ENCODE assay signal across 10 cellular contexts in the genomic region with DNA sequence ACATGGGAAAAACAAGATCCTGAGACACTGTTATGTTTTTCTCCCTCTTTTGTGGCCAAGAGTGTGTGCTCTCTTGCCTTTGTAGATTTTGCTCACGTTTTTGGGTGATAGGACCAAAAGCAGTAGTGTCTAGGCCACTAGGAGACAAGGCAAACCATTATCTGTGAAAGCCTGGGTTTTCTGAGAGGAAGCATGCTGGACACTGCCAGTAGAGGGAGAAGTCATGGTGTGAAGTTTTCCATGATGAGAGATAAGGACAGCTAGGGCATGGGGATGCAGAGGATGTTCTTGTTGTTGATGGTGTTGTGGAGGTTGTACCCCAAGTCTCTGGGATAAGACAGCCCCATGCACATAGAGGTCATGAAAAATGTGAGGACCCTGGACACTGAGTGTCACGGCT.
"Had no signal": no experiment of that assay in that cellular context is flagged by ENCODE, and none has a peak within 500 bp of the region (broad histone marks: within the 10 kb centered on the region; RNA-seq: fewer than 3 reads in every experiment).

No MANE protein-coding gene starts in this region.

- H3K9me3 ChIP-seq: upper lobe of right lung had no signal

- H3K4me3 Mint-ChIP-seq: activated naive CD4-positive, alpha-beta T cell treated with anti-CD3 and anti-CD28 coated beads, Interleukin-2, amount 50 U/mL, for 24 hours; natural killer cell treated with Interleukin-12 subunit alpha and Interleukin-12 subunit beta and Interleukin-15 and Interleukin-18, amount 100 ng/mL, for 72 hours; stimulated activated naive CD8-positive, alpha-beta T cell treated with anti-CD3 and anti-CD28 coated beads, Interleukin-15, Interleukin-2, amounts not matched to agents 100 ng/mL and 50 ng/mL, for 24 hours had no signal

- H3K27me3 Mint-ChIP-seq: natural killer cell treated with Interleukin-12 subunit alpha and Interleukin-12 subunit beta and Interleukin-15 and Interleukin-18, amount 100 ng/mL, for 72 hours; stimulated activated naive CD8-positive, alpha-beta T cell treated with anti-CD3 and anti-CD28 coated beads, Interleukin-15, Interleukin-2, amounts not matched to agents 100 ng/mL and 50 ng/mL, for 24 hours had no signal

- H3K27ac Mint-ChIP-seq: activated naive CD4-positive, alpha-beta T cell treated with anti-CD3 and anti-CD28 coated beads, Interleukin-2, amount 50 U/mL, for 24 hours; natural killer cell treated with Interleukin-12 subunit alpha and Interleukin-12 subunit beta and Interleukin-15 and Interleukin-18, amount 100 ng/mL, for 72 hours; stimulated activated naive CD8-positive, alpha-beta T cell treated with anti-CD3 and anti-CD28 coated beads, Interleukin-15, Interleukin-2, amounts not matched to agents 100 ng/mL and 50 ng/mL, for 24 hours had no signal

- H3K9me3 Mint-ChIP-seq: activated naive CD4-positive, alpha-beta T cell treated with anti-CD3 and anti-CD28 coated beads, Interleukin-2, amount 50 U/mL, for 24 hours; natural killer cell treated with Interleukin-12 subunit alpha and Interleukin-12 subunit beta and Interleukin-15 and Interleukin-18, amount 100 ng/mL, for 72 hours; stimulated activated naive CD8-positive, alpha-beta T cell treated with anti-CD3 and anti-CD28 coated beads, Interleukin-15, Interleukin-2, amounts not matched to agents 100 ng/mL and 50 ng/mL, for 24 hours had no signal

- H3K4me3 ChIP-seq: upper lobe of right lung had no signal

- H3K4me1 Mint-ChIP-seq: activated naive CD4-positive, alpha-beta T cell treated with anti-CD3 and anti-CD28 coated beads, Interleukin-2, amount 50 U/mL, for 24 hours had no signal

- H3K4me1 ChIP-seq: upper lobe of right lung had no signal

- H3K36me3 Mint-ChIP-seq: activated naive CD4-positive, alpha-beta T cell treated with anti-CD3 and anti-CD28 coated beads, Interleukin-2, amount 50 U/mL, for 24 hours; natural killer cell treated with Interleukin-12 subunit alpha and Interleukin-12 subunit beta and Interleukin-15 and Interleukin-18, amount 100 ng/mL, for 72 hours had no signal

- DNase-seq: activated CD4-positive, CD25-positive, alpha-beta regulatory T cell; cerebellar nuclear complex; stimulated activated CD4-positive, alpha-beta T cell treated with anti-CD3 and anti-CD28 coated beads, Interleukin-4, amount 100 ng/mL, for 1 hour; stimulated activated CD8-positive, alpha-beta memory T cell treated with anti-CD3 and anti-CD28 coated beads, Interleukin-4, amount 100 ng/mL, for 48 hours; T-helper 2 cell; upper lobe of right lung had no signal

- H3K36me3 ChIP-seq: upper lobe of right lung had no signal

- H3K27ac ChIP-seq: upper lobe of right lung had no signal

- ATAC-seq: esophagus mucosa; natural killer cell treated with Interleukin-12 subunit alpha and Interleukin-12 subunit beta and Interleukin-15 and Interleukin-18, amount 100 ng/mL, for 72 hours; upper lobe of right lung had no signal
